In the genomic region with DNA sequence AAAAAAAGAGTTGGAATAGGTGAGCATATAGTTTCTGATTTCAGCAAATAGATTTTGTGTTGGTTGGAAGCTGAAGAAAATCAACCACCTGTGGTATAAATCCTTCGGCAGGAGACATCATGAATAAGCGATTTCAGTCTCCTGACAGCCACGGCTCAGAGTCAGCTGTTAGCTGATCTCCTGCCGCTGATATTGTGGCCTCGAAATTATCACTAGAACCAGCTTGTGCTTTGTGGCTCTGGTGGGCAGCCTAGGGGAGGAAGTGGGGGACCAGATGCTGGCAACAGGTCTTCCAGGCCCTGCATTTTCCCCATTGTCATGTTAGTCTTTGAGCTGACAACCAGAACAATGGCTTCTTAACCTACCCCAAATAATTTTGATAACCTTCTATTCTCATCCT, we compare ENCODE assay signal across 33 cellular contexts. TPM values are rescaled to one million over a fixed set of nuclear protein-coding genes. Genes with fewer than 3 reads are reported as not detected.
DNase-seq lines count a peak whose midpoint lies in the region; ATAC-seq and TF ChIP-seq lines count a peak whose summit lies in the region.
"Had no signal": no experiment of that assay in that cellular context is flagged by ENCODE, and none has a peak within 500 bp of the region (broad histone marks: within the 10 kb centered on the region; RNA-seq: fewer than 3 reads in every experiment).

No MANE protein-coding gene starts in this region.

- DNase-seq in HUDEP-2 (lab: John Stamatoyannopoulos, UW; ENCODE audit: unreplicated experiment in 76 of 76) = peak in 71 of 76 experiments; percentile 3 to 87 (median 57)
- DNase-seq in OCI-M1 (lab: John Stamatoyannopoulos, UW) = peak; percentile 98
- no peak for DNase-seq in naive thymus-derived CD4-positive, alpha-beta T cell
- DNase-seq in effector CD8-positive, alpha-beta T cell (lab: John Stamatoyannopoulos, UW) = no peak
- no peak for DNase-seq in GM10248 (ENCODE audit: extremely low spot score)
- DNase-seq in left ventricle myocardium superior = no peak
- DNase-seq: activated CD4-positive, alpha-beta T cell treated with anti-CD3 and anti-CD28 coated beads, Interleukin-2, amount 50 U/mL, for 1 hour; activated naive CD4-positive, alpha-beta T cell treated with anti-CD3 and anti-CD28 coated beads for 36 hours; anterior cingulate cortex; Caco-2; colonic mucosa; DMS79 treated with DMSO at 0.1 percent for 48 hours; foreskin keratinocyte; heart left ventricle; HFFc6; left cardiac atrium; mammary epithelial cell; NCI-H1417 treated with DMSO at 0.1 percent for 48 hours; NCI-H2081; NCI-H2227 treated with DMSO at 0.1 percent for 48 hours; stimulated activated naive B cell treated with anti-CD40 and anti-IgM and Interleukin-4, amounts not matched to agents 10 μg/mL and 1 μg/mL and 100 μg/mL, for 72 hours; T-helper 17 cell; upper lobe of right lung; WERI-Rb-1 had no signal

- intact Hi-C loops in naive thymus-derived CD4-positive, alpha-beta T cell (cut with micrococcal nuclease) = no loop called here
- intact Hi-C loops in left ventricle myocardium superior (cut with micrococcal nuclease) = no loop called here

- no peaks in the 10 kb centered on the region for H3K36me3 ChIP-seq in naive thymus-derived CD4-positive, alpha-beta T cell (ENCODE audit: control insufficient read depth in 2 of 3, insufficient read depth in 3 of 3, low read length in 3 of 3)
- H3K36me3 ChIP-seq: BLaER1 treated with 17β-estradiol and CSF1 and Interleukin-3, amounts not matched to agents 10 nM and 100 nM; colonic mucosa; esophagus muscularis mucosa; heart left ventricle; upper lobe of right lung; WERI-Rb-1 had no signal

- no peak overlapping the region for H3K4me3 ChIP-seq in naive thymus-derived CD4-positive, alpha-beta T cell (ENCODE audit: low read length)
- H3K4me3 ChIP-seq: BLaER1 treated with 17β-estradiol and CSF1 and Interleukin-3, amounts not matched to agents 10 nM and 100 nM; colonic mucosa; esophagus muscularis mucosa; heart left ventricle; SK-N-MC; upper lobe of right lung had no signal

- peak overlapping the region; percentile 15 for H3K4me3 Mint-ChIP-seq in activated T-helper 17 cell treated with anti-CD3 and anti-CD28 coated beads, Interleukin-2, amount 50 U/mL, for 72 hours
- H3K4me3 Mint-ChIP-seq in naive thymus-derived CD4-positive, alpha-beta T cell = no peak overlapping the region
- H3K4me3 Mint-ChIP-seq: activated naive CD4-positive, alpha-beta T cell treated with anti-CD3 and anti-CD28 coated beads for 36 hours; HFFc6; T-helper 17 cell had no signal

- H3K9me3 ChIP-seq in naive thymus-derived CD4-positive, alpha-beta T cell (ENCODE audit: control insufficient read depth in 2 of 3, low read length in 3 of 3) = no peaks in the 10 kb centered on the region
- H3K9me3 ChIP-seq: Caco-2, colonic mucosa, esophagus muscularis mucosa, heart left ventricle, upper lobe of right lung had no signal

- no peak overlapping the region for H3K27ac Mint-ChIP-seq in activated T-helper 17 cell treated with anti-CD3 and anti-CD28 coated beads, Interleukin-2, amount 50 U/mL, for 72 hours
- no peak overlapping the region for H3K27ac Mint-ChIP-seq in naive thymus-derived CD4-positive, alpha-beta T cell
- H3K27ac Mint-ChIP-seq: activated naive CD4-positive, alpha-beta T cell treated with anti-CD3 and anti-CD28 coated beads for 36 hours; HFFc6; progenitor cell of endocrine pancreas; stimulated activated naive B cell treated with anti-CD40 and anti-IgM and Interleukin-4, amounts not matched to agents 10 μg/mL and 1 μg/mL and 100 μg/mL, for 72 hours; T-helper 17 cell had no signal

- H3K4me1 Mint-ChIP-seq in activated T-helper 17 cell treated with anti-CD3 and anti-CD28 coated beads, Interleukin-2, amount 50 U/mL, for 72 hours = peaks cover 8% of the 10 kb centered on the region
- peaks cover 7 to 12% (median 9%) of the 10 kb centered on the region in 7 donors for H3K4me1 Mint-ChIP-seq in naive thymus-derived CD4-positive, alpha-beta T cell

- no peak overlapping the region for H3K27ac ChIP-seq in naive thymus-derived CD4-positive, alpha-beta T cell (ENCODE audit: low read depth, low read length)
- H3K27ac ChIP-seq: BLaER1 treated with 17β-estradiol and CSF1 and Interleukin-3, amounts not matched to agents 10 nM and 100 nM; colonic mucosa; esophagus muscularis mucosa; foreskin keratinocyte; heart left ventricle; HL-60; SK-N-MC; upper lobe of right lung; WERI-Rb-1 had no signal

- no peaks in the 10 kb centered on the region for H3K9me3 Mint-ChIP-seq in activated T-helper 17 cell treated with anti-CD3 and anti-CD28 coated beads, Interleukin-2, amount 50 U/mL, for 72 hours
- no peaks in the 10 kb centered on the region for H3K9me3 Mint-ChIP-seq in naive thymus-derived CD4-positive, alpha-beta T cell
- H3K9me3 Mint-ChIP-seq: activated naive CD4-positive, alpha-beta T cell treated with anti-CD3 and anti-CD28 coated beads for 36 hours; stimulated activated naive B cell treated with anti-CD40 and anti-IgM and Interleukin-4, amounts not matched to agents 10 μg/mL and 1 μg/mL and 100 μg/mL, for 72 hours had no signal

- no peak for TF ChIP-seq CTCF in GM10248 (IDR thresholded peaks at IDR 0.05; ENCODE audit: control extremely low read depth, extremely low read depth, low read depth, missing control alignments)

- no peaks in the 10 kb centered on the region for H3K4me1 ChIP-seq in naive thymus-derived CD4-positive, alpha-beta T cell (ENCODE audit: control insufficient read depth in 2 of 2, insufficient read depth in 2 of 2, low read length in 2 of 2)
- H3K4me1 ChIP-seq: Caco-2, colonic mucosa, esophagus muscularis mucosa, foreskin keratinocyte, upper lobe of right lung had no signal

- no peaks in the 10 kb centered on the region for H3K36me3 Mint-ChIP-seq in activated T-helper 17 cell treated with anti-CD3 and anti-CD28 coated beads, Interleukin-2, amount 50 U/mL, for 72 hours (ENCODE audit: low read depth)
- H3K36me3 Mint-ChIP-seq in naive thymus-derived CD4-positive, alpha-beta T cell = no peaks in the 10 kb centered on the region
- H3K36me3 Mint-ChIP-seq: stimulated activated naive B cell treated with anti-CD40 and anti-IgM and Interleukin-4, amounts not matched to agents 10 μg/mL and 1 μg/mL and 100 μg/mL, for 72 hours had no signal

- H3K27me3 ChIP-seq in naive thymus-derived CD4-positive, alpha-beta T cell (ENCODE audit: control insufficient read depth in 2 of 2, insufficient read depth in 2 of 2, low read length in 2 of 2) = no peaks in the 10 kb centered on the region
- H3K27me3 ChIP-seq: BLaER1 treated with 17β-estradiol and CSF1 and Interleukin-3, amounts not matched to agents 10 nM and 100 nM; colonic mucosa; esophagus muscularis mucosa; foreskin keratinocyte; heart left ventricle; upper lobe of right lung had no signal

- CTCF ChIA-PET in naive thymus-derived CD4-positive, alpha-beta T cell (lab: Charles Lee) = no interaction called here
- CTCF ChIA-PET in GM10248 (lab: Yijun Ruan, JAX) = interaction anchor here (1.4 kb wide), 1 partner anchor 12 kb away, joined by 3 read pairs; no protein-coding TSS in a partner anchor

- H3K27me3 Mint-ChIP-seq in activated T-helper 17 cell treated with anti-CD3 and anti-CD28 coated beads, Interleukin-2, amount 50 U/mL, for 72 hours = peaks cover 31% of the 10 kb centered on the region
- peaks cover 7 to 36% (median 24%) of the 10 kb centered on the region in 5 donors for H3K27me3 Mint-ChIP-seq in naive thymus-derived CD4-positive, alpha-beta T cell
- H3K27me3 Mint-ChIP-seq: progenitor cell of endocrine pancreas had no signal

- POLR2A ChIA-PET in naive thymus-derived CD4-positive, alpha-beta T cell (lab: Charles Lee) = no interaction called here
- POLR2A ChIA-PET in GM10248 (lab: Yijun Ruan, JAX) = no interaction called here

- ATAC-seq in activated T-helper 17 cell treated with anti-CD3 and anti-CD28 coated beads, Interleukin-2, amount 50 U/mL, for 72 hours (replicated peaks) = no peak
- ATAC-seq in naive thymus-derived CD4-positive, alpha-beta T cell = peak; percentile 83
- no peak for ATAC-seq in left ventricle myocardium superior
- ATAC-seq: foreskin keratinocyte, heart left ventricle, HepG2, left cardiac atrium, sciatic nerve, T-helper 17 cell had no signal

RNA-seq across cellular contexts. Expression of gene GCSAML, which starts 0.8 kb away (rescaled TPM):
- total RNA-seq in activated T-helper 17 cell treated with anti-CD3 and anti-CD28 coated beads, Interleukin-2, amount 50 U/mL, for 72 hours = 1 to 10 TPM in 1 of 2 donors, not detected in 1; 1.1 TPM
- total RNA-seq in naive thymus-derived CD4-positive, alpha-beta T cell = 1 to 10 TPM in 2 of 5 experiments, under 1 TPM in 3; 0.08 to 9.5 (median 0.49) TPM
- polyA plus RNA-seq in naive thymus-derived CD4-positive, alpha-beta T cell = under 1 TPM in 1 of 2 donors, not detected in 1; 0.14 TPM
- not detected for total RNA-seq in left ventricle myocardium superior
- total RNA-seq: activated naive CD4-positive, alpha-beta T cell treated with anti-CD3 and anti-CD28 coated beads for 36 hours; Caco-2; foreskin keratinocyte; HepG2; HFFc6; mammary epithelial cell; progenitor cell of endocrine pancreas had no signal
- polyA plus RNA-seq: foreskin keratinocyte, HepG2, mammary epithelial cell had no signal

RNA-seq across cellular contexts. Expression of gene OR2C3, which starts 11.9 kb away (rescaled TPM):
- not detected for total RNA-seq in activated T-helper 17 cell treated with anti-CD3 and anti-CD28 coated beads, Interleukin-2, amount 50 U/mL, for 72 hours
- total RNA-seq in naive thymus-derived CD4-positive, alpha-beta T cell = under 1 TPM in 1 of 5 experiments, not detected in 4; 0.05 TPM
- not detected for polyA plus RNA-seq in naive thymus-derived CD4-positive, alpha-beta T cell
- total RNA-seq in left ventricle myocardium superior = not detected
- total RNA-seq: activated naive CD4-positive, alpha-beta T cell treated with anti-CD3 and anti-CD28 coated beads for 36 hours; Caco-2; colonic mucosa; esophagus muscularis mucosa; foreskin keratinocyte; HepG2; HFFc6; left cardiac atrium; M059J; mammary epithelial cell; progenitor cell of endocrine pancreas; sciatic nerve; T-helper 17 cell; upper lobe of right lung had no signal
- polyA plus RNA-seq: foreskin keratinocyte, heart left ventricle, HepG2, mammary epithelial cell had no signal

RNA-seq across cellular contexts. Expression of gene OR2G2, which starts 40.1 kb away (rescaled TPM):
- not detected for total RNA-seq in activated T-helper 17 cell treated with anti-CD3 and anti-CD28 coated beads, Interleukin-2, amount 50 U/mL, for 72 hours
- total RNA-seq in naive thymus-derived CD4-positive, alpha-beta T cell = not detected
- not detected for polyA plus RNA-seq in naive thymus-derived CD4-positive, alpha-beta T cell
- not detected for total RNA-seq in left ventricle myocardium superior
- total RNA-seq: activated naive CD4-positive, alpha-beta T cell treated with anti-CD3 and anti-CD28 coated beads for 36 hours; Caco-2; colonic mucosa; esophagus muscularis mucosa; foreskin keratinocyte; heart left ventricle; HepG2; HFFc6; left cardiac atrium; M059J; mammary epithelial cell; progenitor cell of endocrine pancreas; sciatic nerve; T-helper 17 cell; upper lobe of right lung had no signal
- polyA plus RNA-seq: foreskin keratinocyte, heart left ventricle, HepG2, mammary epithelial cell had no signal

RNA-seq across cellular contexts. Expression of gene OR2G3, which starts 57.3 kb away (rescaled TPM):
- not detected for total RNA-seq in activated T-helper 17 cell treated with anti-CD3 and anti-CD28 coated beads, Interleukin-2, amount 50 U/mL, for 72 hours
- total RNA-seq in naive thymus-derived CD4-positive, alpha-beta T cell = not detected
- not detected for polyA plus RNA-seq in naive thymus-derived CD4-positive, alpha-beta T cell
- total RNA-seq in left ventricle myocardium superior = not detected
- total RNA-seq: activated naive CD4-positive, alpha-beta T cell treated with anti-CD3 and anti-CD28 coated beads for 36 hours; Caco-2; colonic mucosa; esophagus muscularis mucosa; foreskin keratinocyte; heart left ventricle; HepG2; HFFc6; left cardiac atrium; M059J; mammary epithelial cell; progenitor cell of endocrine pancreas; sciatic nerve; T-helper 17 cell; upper lobe of right lung had no signal
- polyA plus RNA-seq: foreskin keratinocyte, heart left ventricle, HepG2, mammary epithelial cell had no signal

Comparison
In these comparisons a context has a peak if more than half of its experiments do, and no peak if none do; other contexts are left out.
1. DNase-seq: peak in HUDEP-2 (71 of 76) and OCI-M1 (single experiment); none in naive thymus-derived CD4-positive, alpha-beta T cell (0 of 9), effector CD8-positive, alpha-beta T cell (single experiment), GM10248 (single experiment) and left ventricle myocardium superior (single experiment).